ENCODE assay signal across 8 cellular contexts in the genomic region with DNA sequence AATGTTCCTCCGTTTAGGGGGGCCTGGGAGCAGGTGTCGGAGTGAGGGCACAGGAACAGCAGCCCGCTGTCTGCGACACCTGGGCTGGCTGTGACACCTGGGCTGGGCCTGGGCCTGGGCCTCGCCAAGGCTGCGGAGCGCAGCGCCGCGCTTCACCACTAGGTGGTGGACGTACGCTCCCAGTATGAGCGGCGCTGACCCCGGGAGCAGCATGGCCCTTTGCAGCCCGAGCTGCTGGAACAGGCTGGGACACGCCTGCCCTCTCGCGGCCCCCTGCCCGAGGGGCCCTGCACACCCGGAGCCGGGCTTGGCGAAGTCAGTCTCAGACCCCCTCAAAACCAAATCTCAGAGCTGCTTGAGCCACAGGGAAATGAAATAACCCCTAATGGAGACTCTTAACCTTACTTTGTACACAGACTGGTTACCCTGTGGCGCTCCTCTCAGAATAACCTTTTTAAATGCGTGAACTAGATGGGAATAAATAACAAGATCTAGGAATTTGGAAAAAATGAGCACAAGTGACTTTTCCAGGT.
DNase-seq lines count a peak whose midpoint lies in the region; ATAC-seq lines count a peak whose summit lies in the region.

No MANE protein-coding gene starts in this region.

- DNase-seq in AG08395 (ENCODE audit: low spot score) (peak; percentile 83), NCI-H2227 (lab: John Stamatoyannopoulos, UW; ENCODE audit: unreplicated experiment) (peak; percentile 75), kidney glomerular epithelial cell (lab: John Stamatoyannopoulos, UW) (peak; percentile 50)
- peak; percentile 82 for DNase-seq in activated CD4-positive, CD25-positive, alpha-beta regulatory T cell treated with anti-CD3 and anti-CD28 coated beads, Interleukin-2, amount 50 U/mL, for 72 hours
- peak; percentile 42 for DNase-seq in central memory CD4-positive, alpha-beta T cell
- peak; percentile 64 to 72 for DNase-seq in stimulated activated CD4-positive, alpha-beta T cell treated with anti-CD3 and anti-CD28 coated beads, Interleukin-1b, Interleukin-23, amount 100 ng/mL, for 4 hours (ENCODE audit: low read depth in 2 of 2)

- ATAC-seq in GM18861 (IDR thresholded peaks at IDR 0.05; ENCODE audit: unreplicated experiment) = peak; percentile 96
- peak; percentile 97 for ATAC-seq in HG03064 (IDR thresholded peaks at IDR 0.05; ENCODE audit: low read depth, unreplicated experiment)

Comparison
In these comparisons a context has a peak if more than half of its experiments do, and no peak if none do; other contexts are left out.
1. Peak in every context shown above with its lines: DNase-seq and ATAC-seq.